Comparison of ENCODE assay signal across 8 cellular contexts in the genomic region with DNA sequence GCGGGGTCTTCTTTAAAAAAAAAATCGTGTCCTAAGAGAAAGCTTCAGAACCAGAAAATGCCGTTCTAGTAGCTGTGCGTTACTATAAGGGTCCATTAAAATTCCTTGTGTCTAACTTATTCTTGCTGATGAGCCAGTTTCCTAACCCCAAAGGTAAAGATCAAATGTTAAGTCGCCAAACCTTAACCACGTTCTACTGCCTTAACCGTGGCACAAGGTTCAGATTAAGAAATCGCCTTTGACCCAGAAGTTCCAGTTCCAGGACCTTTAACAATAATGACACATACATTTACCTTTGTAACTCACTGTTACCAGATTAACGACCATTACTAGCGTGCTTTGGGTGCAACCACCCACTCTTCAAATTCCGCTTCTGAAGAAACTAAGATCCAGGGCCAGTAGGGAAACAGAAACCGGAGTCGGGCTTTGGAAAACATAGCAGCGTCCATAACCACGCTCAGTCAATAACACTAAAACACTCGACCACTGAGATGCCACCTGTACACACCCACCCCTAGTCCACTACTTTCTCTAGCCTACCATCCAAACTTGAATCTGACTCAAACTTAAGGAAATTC. TPM values are rescaled to one million over a fixed set of nuclear protein-coding genes. Genes with fewer than 3 reads are reported as not detected.
DNase-seq lines count a peak whose midpoint lies in the region; ATAC-seq and TF ChIP-seq lines count a peak whose summit lies in the region.

No MANE protein-coding gene starts in this region.

- peak overlapping the region; percentile 89 for H3K4me3 Mint-ChIP-seq in activated CD8-positive, alpha-beta T cell treated with anti-CD3 and anti-CD28 coated beads for 36 hours

- H3K9me3 Mint-ChIP-seq in activated CD8-positive, alpha-beta T cell treated with anti-CD3 and anti-CD28 coated beads for 36 hours: no peaks in the 10 kb centered on the region

- DNase-seq in GM04503 (ENCODE audit: low read depth): peak; percentile 6
- peak; percentile 21 for DNase-seq in activated CD8-positive, alpha-beta T cell treated with anti-CD3 and anti-CD28 coated beads for 36 hours
- DNase-seq in heart left ventricle: no peak
- peak; percentile 65 for DNase-seq in renal cortical epithelial cell (ENCODE audit: low read depth)
- DNase-seq in globus pallidus (ENCODE audit: low spot score): no peak
- DNase-seq in amniotic stem cell (lab: John Stamatoyannopoulos, UW): no peak

- H3K4me3 ChIP-seq in heart left ventricle: peak overlapping the region; percentile 70 to 91 (median 87)

- H3K36me3 ChIP-seq in heart left ventricle: peaks cover 0 to 11% (median 5%) of the 10 kb centered on the region in 9 donors

- H3K4me1 ChIP-seq in heart left ventricle: peaks cover 0 to 29% (median 20%) of the 10 kb centered on the region in 12 donors

- no peaks in the 10 kb centered on the region for H3K9me3 ChIP-seq in heart left ventricle

- POLR2A ChIA-PET in activated CD8-positive, alpha-beta T cell treated with anti-CD3 and anti-CD28 coated beads for 36 hours (lab: Charles Lee): no interaction called here

- ATAC-seq in GM21390 (IDR thresholded peaks at IDR 0.05; ENCODE audit: unreplicated experiment) (peak; percentile 19), HG03575 (IDR thresholded peaks at IDR 0.05; ENCODE audit: extremely low read depth, insufficient number of reproducible peaks, low FRiP score, unreplicated experiment) (peak; percentile 11), heart left ventricle (peak; percentile 21 to 44 (median 32))
- ATAC-seq in activated CD8-positive, alpha-beta T cell treated with anti-CD3 and anti-CD28 coated beads for 36 hours: peak; percentile 32

- intact Hi-C loops in activated CD8-positive, alpha-beta T cell treated with anti-CD3 and anti-CD28 coated beads for 36 hours (cut with micrococcal nuclease): loop anchor here (5.0 kb wide), 1 partner anchor 771 kb away; a partner anchor contains a TSS
- intact Hi-C loops in heart left ventricle (cut with DNase I): loop anchor here in 7 of 10 donors (5.0 to 10.0 kb wide), 5 partner anchors 81 to 101 kb away; a partner anchor contains a TSS

- peak overlapping the region; percentile 47 to 93 (median 86) for H3K27ac ChIP-seq in heart left ventricle

- H3K36me3 Mint-ChIP-seq in activated CD8-positive, alpha-beta T cell treated with anti-CD3 and anti-CD28 coated beads for 36 hours (ENCODE audit: low read depth): peaks cover 2% of the 10 kb centered on the region

- H3K4me1 Mint-ChIP-seq in activated CD8-positive, alpha-beta T cell treated with anti-CD3 and anti-CD28 coated beads for 36 hours (ENCODE audit: low read depth): peaks cover 18% of the 10 kb centered on the region

- CTCF ChIA-PET in activated CD8-positive, alpha-beta T cell treated with anti-CD3 and anti-CD28 coated beads for 36 hours (lab: Charles Lee): no interaction called here

- 4 to 7% (median 5%) methylated on average over 16 of the region's 16 CpGs for WGBS in heart left ventricle, 4 donors

- H3K27ac Mint-ChIP-seq in activated CD8-positive, alpha-beta T cell treated with anti-CD3 and anti-CD28 coated beads for 36 hours: peak overlapping the region; percentile 95

- H3K27me3 Mint-ChIP-seq in activated CD8-positive, alpha-beta T cell treated with anti-CD3 and anti-CD28 coated beads for 36 hours: peaks cover 4% of the 10 kb centered on the region

- TF ChIP-seq CTCF in activated CD8-positive, alpha-beta T cell treated with anti-CD3 and anti-CD28 coated beads for 36 hours (IDR thresholded peaks at IDR 0.05): no peak
- TF ChIP-seq CTCF in heart left ventricle (IDR thresholded peaks at IDR 0.05): no peak

- H3K27me3 ChIP-seq in heart left ventricle: peaks cover 0 to 5% (median 0%) of the 10 kb centered on the region in 9 donors

- no peak for TF ChIP-seq POLR2A in heart left ventricle (IDR thresholded peaks at IDR 0.05)

RNA-seq across cellular contexts. Expression of a gene that starts 0.6 kb away (rescaled TPM):
- total RNA-seq in activated CD8-positive, alpha-beta T cell treated with anti-CD3 and anti-CD28 coated beads for 36 hours: 10 to 100 TPM; 17.6 to 20.8 TPM
- total RNA-seq in heart left ventricle (10 to 100 TPM in 7 of 9 donors, 1 to 10 TPM in 2; 8.1 to 16.5 (median 11.5) TPM), renal cortical epithelial cell (55.0 and 63.0 TPM in 2 replicates)
- polyA plus RNA-seq in heart left ventricle: 10 to 100 TPM; 13.8 to 16.5 TPM

Comparison
In these comparisons a context has a peak if more than half of its experiments do, and no peak if none do; other contexts are left out.
1. DNase-seq: peak in GM04503 (single experiment), activated CD8-positive, alpha-beta T cell treated with anti-CD3 and anti-CD28 coated beads for 36 hours (single experiment) and renal cortical epithelial cell (single experiment); none in heart left ventricle (0 of 5), globus pallidus (single experiment) and amniotic stem cell (single experiment).
2. Peak in every context shown above with its lines, with median percentiles within 50 percentile points of each other: ATAC-seq.